21 cellular contexts compared by ENCODE assay signal in the genomic region with DNA sequence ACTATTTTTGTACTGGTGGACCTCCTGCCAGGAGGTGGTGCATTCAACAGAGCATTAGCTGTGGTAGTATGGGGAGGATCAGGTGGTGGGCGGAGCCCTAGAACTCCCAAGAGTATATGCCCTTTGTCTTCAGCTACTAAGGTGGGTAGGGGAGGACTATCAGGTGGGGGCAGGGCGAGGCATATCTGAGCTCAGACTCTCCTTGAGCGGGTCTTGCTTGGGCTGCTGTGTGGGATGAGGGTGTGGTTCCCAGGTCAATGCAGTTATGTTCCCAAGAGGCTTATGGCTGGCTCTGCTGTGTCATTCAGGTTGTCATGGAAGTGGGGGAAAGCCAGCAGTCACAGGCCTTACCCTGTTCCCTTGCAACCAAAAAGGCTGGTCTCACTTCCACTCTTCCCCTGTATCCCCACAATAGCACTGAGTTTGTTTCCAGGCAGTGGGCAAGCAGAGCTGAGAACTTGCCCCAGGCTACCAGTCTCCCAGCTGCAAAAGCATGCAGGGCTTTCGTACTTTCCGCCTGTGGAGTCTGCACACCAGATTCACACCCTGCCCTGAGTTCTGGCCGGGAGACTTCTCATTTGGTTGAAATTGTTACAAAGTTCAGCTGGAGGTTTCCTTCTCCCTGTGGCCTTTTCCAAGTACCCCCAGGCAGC.
DNase-seq lines count a peak whose midpoint lies in the region; ATAC-seq and TF ChIP-seq lines count a peak whose summit lies in the region.
"Had no signal": no experiment of that assay in that cellular context is flagged by ENCODE, and none has a peak within 500 bp of the region (broad histone marks: within the 10 kb centered on the region; RNA-seq: fewer than 3 reads in every experiment).

No MANE protein-coding gene starts in this region.

- no peak overlapping the region for H3K4me3 ChIP-seq in mesendoderm (ENCODE audit: low read length)
- no peak overlapping the region for H3K4me3 ChIP-seq in trophoblast cell (ENCODE audit: low read depth, low read length)
- no peak overlapping the region for H3K4me3 ChIP-seq in Peyer's patch
- H3K4me3 ChIP-seq: HAP-1, K562 had no signal

- H2AFZ ChIP-seq in H9 (ENCODE audit: low read length) = no peak overlapping the region
- no peak overlapping the region for H2AFZ ChIP-seq in trophoblast cell (ENCODE audit: insufficient read depth, low read length, poor library complexity)

- H3K18ac ChIP-seq in H9 (ENCODE audit: insufficient read length, low read depth, low read length) (no peak overlapping the region), mesendoderm (ENCODE audit: low read length) (no peak overlapping the region), trophoblast cell (ENCODE audit: low read length) (no peak overlapping the region)

- H3K79me1 ChIP-seq in H9 (ENCODE audit: insufficient read depth, low read depth, low read length, poor library complexity, severe bottlenecking) = no peaks in the 10 kb centered on the region
- H3K79me1 ChIP-seq in mesendoderm (ENCODE audit: low read length) = no peaks in the 10 kb centered on the region
- no peaks in the 10 kb centered on the region for H3K79me1 ChIP-seq in trophoblast cell (ENCODE audit: low read length)

- DNase-seq in H9 = no peak
- peak; percentile 54 for DNase-seq in ecto neural progenitor cell (ENCODE audit: low spot score)
- DNase-seq in mesendoderm = peak; percentile 43
- peak; percentile 21 to 49 for DNase-seq in trophoblast cell
- no peak for DNase-seq in stimulated activated naive CD8-positive, alpha-beta T cell treated with anti-CD3 and anti-CD28 coated beads, Interleukin-15, Interleukin-2, amounts not matched to agents 100 U/mL and 50 U/mL, for 24 hours
- DNase-seq in NCI-H345 treated with DMSO at 0.1 percent for 48 hours (lab: John Stamatoyannopoulos, UW; ENCODE audit: unreplicated experiment) = no peak
- DNase-seq in Peyer's patch = no peak
- DNase-seq: ACHN; BE2C; C1 segment of cervical spinal cord; CD4-positive, CD25-positive, alpha-beta regulatory T cell; CD8-positive, alpha-beta memory T cell; COR-L47; DMS 273 treated with DMSO at 0.1 percent for 48 hours; DMS53; GDM1; GOT3; IMR-90 had no signal

- no peak overlapping the region for H3K4me2 ChIP-seq in H9 (ENCODE audit: insufficient read depth, insufficient read length, low read length)
- no peak overlapping the region for H3K4me2 ChIP-seq in mesendoderm (ENCODE audit: low read length)
- no peak overlapping the region for H3K4me2 ChIP-seq in trophoblast cell (ENCODE audit: low read length)

- H2BK5ac ChIP-seq in H9 (ENCODE audit: insufficient read length, low read length) (no peak overlapping the region), mesendoderm (ENCODE audit: low read length) (no peak overlapping the region), trophoblast cell (ENCODE audit: low read depth, low read length, poor library complexity) (no peak overlapping the region)

- H3K4ac ChIP-seq in H9 (ENCODE audit: low read depth, low read length) = no peak overlapping the region
- no peak overlapping the region for H3K4ac ChIP-seq in mesendoderm (ENCODE audit: low read depth, low read length)
- no peak overlapping the region for H3K4ac ChIP-seq in trophoblast cell (ENCODE audit: low read depth, low read length)

- no peak overlapping the region for H3K9ac ChIP-seq in H9 (ENCODE audit: extremely low read depth, insufficient read length, low read length)
- H3K9ac ChIP-seq in mesendoderm (ENCODE audit: low read length) = no peak overlapping the region
- H3K9ac ChIP-seq in trophoblast cell (ENCODE audit: low read length) = no peak overlapping the region

- no peaks in the 10 kb centered on the region for H3K27me3 ChIP-seq in H9 (ENCODE audit: insufficient read depth, low read length)
- no peaks in the 10 kb centered on the region for H3K27me3 ChIP-seq in mesendoderm (ENCODE audit: insufficient read depth, low read length, poor library complexity)
- H3K27me3 ChIP-seq in trophoblast cell (ENCODE audit: insufficient read depth, low read length) = no peaks in the 10 kb centered on the region
- no peaks in the 10 kb centered on the region for H3K27me3 ChIP-seq in Peyer's patch
- H3K27me3 ChIP-seq: BE2C had no signal

- H3K4me1 ChIP-seq in H9 (ENCODE audit: insufficient read depth, low read length) = no peaks in the 10 kb centered on the region; the same call in 1 of the 2 replicates
- H3K4me1 ChIP-seq in mesendoderm (ENCODE audit: control insufficient read depth, low read depth, low read length) = peaks cover 3% of the 10 kb centered on the region
- H3K4me1 ChIP-seq in trophoblast cell (ENCODE audit: control insufficient read depth in 1 of 2, insufficient read depth in 2 of 2, low read length in 2 of 2) = peaks cover 10 to 11% of the 10 kb centered on the region in 2 experiments
- H3K4me1 ChIP-seq in Peyer's patch = no peaks in the 10 kb centered on the region
- H3K4me1 ChIP-seq: BE2C had no signal

- H4K91ac ChIP-seq in H9 (ENCODE audit: insufficient read length, low read depth, low read length) = no peak overlapping the region
- H4K91ac ChIP-seq in trophoblast cell (ENCODE audit: low read depth, low read length) = no peak overlapping the region

- H3K36me3 ChIP-seq in mesendoderm (ENCODE audit: control insufficient read depth, insufficient read depth, low read length) (no peaks in the 10 kb centered on the region), trophoblast cell (ENCODE audit: control insufficient read depth in 1 of 2, insufficient read depth in 2 of 2, low read length in 2 of 2) (no peaks in the 10 kb centered on the region), Peyer's patch (no peaks in the 10 kb centered on the region)
- H3K36me3 ChIP-seq: BE2C, HAP-1 had no signal

- no peak overlapping the region for H3K23ac ChIP-seq in H9 (ENCODE audit: insufficient read length, low read depth, low read length)
- H3K23ac ChIP-seq in mesendoderm (ENCODE audit: low read length) = no peak overlapping the region
- H3K23ac ChIP-seq in trophoblast cell (ENCODE audit: low read length) = peak overlapping the region; percentile 28

- H3K27ac Mint-ChIP-seq in H9 = peak overlapping the region in 2 of 3 experiments; percentile 45 to 55; a peak in 4 of 7 replicates
- H3K27ac Mint-ChIP-seq: CD4-positive, CD25-positive, alpha-beta regulatory T cell; CD8-positive, alpha-beta memory T cell had no signal

- no peak overlapping the region for H3K4me3 Mint-ChIP-seq in H9
- H3K4me3 Mint-ChIP-seq: CD4-positive, CD25-positive, alpha-beta regulatory T cell; CD8-positive, alpha-beta memory T cell had no signal

- ATAC-seq in stimulated activated naive CD8-positive, alpha-beta T cell treated with anti-CD3 and anti-CD28 coated beads, Interleukin-15, Interleukin-2, amounts not matched to agents 100 U/mL and 50 U/mL, for 24 hours = no peak
- ATAC-seq in HG03175 (IDR thresholded peaks at IDR 0.05; ENCODE audit: unreplicated experiment) = no peak
- ATAC-seq: K562 had no signal

- H3K27ac ChIP-seq in H9 (ENCODE audit: insufficient read length, low read depth, low read length) (no peak overlapping the region), mesendoderm (ENCODE audit: low read depth, low read length) (peak overlapping the region; percentile 45), trophoblast cell (ENCODE audit: low read depth, low read length) (no peak overlapping the region), Peyer's patch (no peak overlapping the region)

- H3K4me1 Mint-ChIP-seq in H9 = peaks cover 36% of the 10 kb centered on the region in 2 experiments
- H3K4me1 Mint-ChIP-seq: CD4-positive, CD25-positive, alpha-beta regulatory T cell; CD8-positive, alpha-beta memory T cell had no signal

- peaks cover 0 to 4% (median 4%) of the 10 kb centered on the region in 3 experiments; a peak in 4 of 7 replicates for H3K36me3 Mint-ChIP-seq in H9 (ENCODE audit: insufficient read depth in 1 of 3, low read depth in 3 of 3)
- H3K36me3 Mint-ChIP-seq: CD4-positive, CD25-positive, alpha-beta regulatory T cell; CD8-positive, alpha-beta memory T cell had no signal

- H4K8ac ChIP-seq in H9 (replicated peaks; ENCODE audit: insufficient read length, low read depth, low read length) = no peak overlapping the region
- H4K8ac ChIP-seq in mesendoderm (ENCODE audit: low read depth, low read length) = no peak overlapping the region
- no peak overlapping the region for H4K8ac ChIP-seq in trophoblast cell (ENCODE audit: low read depth, low read length)

- H2AK5ac ChIP-seq in H9 (ENCODE audit: insufficient read length, low read length) (no peak overlapping the region), mesendoderm (ENCODE audit: low read length) (no peak overlapping the region), trophoblast cell (ENCODE audit: low read length) (no peak overlapping the region)

- WGBS in H9 (ENCODE audit: extremely low coverage, insufficient read length, low lambda C conversion rate) = no CpG with 5 or more reads among the region's 6 CpGs
- no CpG with 5 or more reads among the region's 6 CpGs for WGBS in mesendoderm (ENCODE audit: extremely low coverage, insufficient coverage, low lambda C conversion rate)
- WGBS in trophoblast cell (ENCODE audit: extremely low coverage, insufficient coverage, insufficient read length) = no CpG with 5 or more reads among the region's 6 CpGs

- H4K5ac ChIP-seq in H9 (ENCODE audit: insufficient read length, low read depth, low read length) (no peak overlapping the region), mesendoderm (ENCODE audit: low read length) (no peak overlapping the region)

- H3K9me3 ChIP-seq in H9 (ENCODE audit: control insufficient read depth, low read depth, low read length) = no peaks in the 10 kb centered on the region
- H3K9me3 ChIP-seq in trophoblast cell (ENCODE audit: insufficient read depth, low read depth, low read length) = no peaks in the 10 kb centered on the region
- no peaks in the 10 kb centered on the region for H3K9me3 ChIP-seq in Peyer's patch
- H3K9me3 ChIP-seq: BE2C, HAP-1 had no signal

- peaks cover 10 to 14% of the 10 kb centered on the region in 2 experiments for H3K9me3 Mint-ChIP-seq in H9

- TF ChIP-seq CTCF in H9 (conservative IDR thresholded peaks at IDR 0.05) (no peak), Peyer's patch (IDR thresholded peaks at IDR 0.05) (no peak)

- no peak overlapping the region for H3K14ac ChIP-seq in H9 (ENCODE audit: insufficient read depth, low read length)
- no peak overlapping the region for H3K14ac ChIP-seq in trophoblast cell (ENCODE audit: low read length)

- no peaks in the 10 kb centered on the region for H3K79me2 ChIP-seq in H9 (ENCODE audit: insufficient read depth, low read length)
- no peaks in the 10 kb centered on the region for H3K79me2 ChIP-seq in mesendoderm (ENCODE audit: control insufficient read depth, insufficient read depth, low read length)
- no peaks in the 10 kb centered on the region for H3K79me2 ChIP-seq in trophoblast cell (ENCODE audit: control insufficient read depth, insufficient read depth, low read length, poor library complexity)

- H3T11ph ChIP-seq in H9 (ENCODE audit: low read length) = no peak overlapping the region

- H3K56ac ChIP-seq in H9 (ENCODE audit: insufficient read length, low read depth, low read length) (no peak overlapping the region), mesendoderm (ENCODE audit: low read length) (peak overlapping the region; percentile 34)

- H2BK12ac ChIP-seq in H9 (ENCODE audit: insufficient read length, low read depth, low read length) (no peak overlapping the region), trophoblast cell (ENCODE audit: low read length) (no peak overlapping the region)

- no peaks in the 10 kb centered on the region for H4K20me1 ChIP-seq in H9 (ENCODE audit: control insufficient read depth, insufficient read depth, insufficient read length)

- H3K27me3 Mint-ChIP-seq in H9 (ENCODE audit: low read depth) = no peaks in the 10 kb centered on the region

- no peak overlapping the region for H4K12ac ChIP-seq in trophoblast cell (ENCODE audit: low read depth, low read length)

- TF ChIP-seq POLR2A in Peyer's patch (IDR thresholded peaks at IDR 0.05) = no peak

- H2BK15ac ChIP-seq in H9 (ENCODE audit: low read depth, low read length) (no peak overlapping the region), mesendoderm (replicated peaks; ENCODE audit: low read depth) (no peak overlapping the region)

- H3K23me2 ChIP-seq in H9 (ENCODE audit: insufficient read length, low read depth, low read length, poor library complexity, severe bottlenecking) = no peaks in the 10 kb centered on the region

- H2BK20ac ChIP-seq in H9 (ENCODE audit: low read depth, low read length, poor library complexity, severe bottlenecking) = no peak overlapping the region

- no peak overlapping the region for H2BK120ac ChIP-seq in H9 (ENCODE audit: low read depth, low read length, poor library complexity, severe bottlenecking)
- no peak overlapping the region for H2BK120ac ChIP-seq in mesendoderm (ENCODE audit: low read depth, low read length)
- no peak overlapping the region for H2BK120ac ChIP-seq in trophoblast cell (ENCODE audit: insufficient read depth, low read length, poor library complexity)

Comparison
In these comparisons a context has a peak if more than half of its experiments do, and no peak if none do; other contexts are left out.
1. DNase-seq: peak in ecto neural progenitor cell (single experiment), mesendoderm (single experiment) and trophoblast cell (2 of 2); none in H9 (single experiment), stimulated activated naive CD8-positive, alpha-beta T cell treated with anti-CD3 and anti-CD28 coated beads, Interleukin-15, Interleukin-2, amounts not matched to agents 100 U/mL and 50 U/mL, for 24 hours (single experiment), NCI-H345 treated with DMSO at 0.1 percent for 48 hours (single experiment) and Peyer's patch (0 of 3).